In the genomic region with DNA sequence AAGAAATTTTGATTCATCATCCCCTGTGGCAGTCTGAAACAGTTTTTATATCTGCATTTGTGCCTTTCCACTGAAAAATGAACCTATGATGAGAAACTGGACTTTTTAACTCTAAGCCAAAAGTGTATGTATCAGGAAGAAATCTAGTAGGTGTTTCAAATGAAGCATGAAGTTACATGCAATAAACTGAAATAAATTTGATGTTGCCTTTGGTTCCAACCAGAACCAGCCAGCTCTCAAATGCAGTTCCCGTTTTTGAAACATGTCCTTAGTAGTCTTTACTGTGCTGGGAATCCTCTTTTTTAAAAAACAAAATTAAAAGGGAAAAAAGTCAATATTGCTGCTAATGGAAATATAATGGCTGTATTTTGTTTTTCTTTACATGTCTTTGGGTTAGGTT, we compare ENCODE assay signal across 20 cellular contexts.
"Had no signal": no experiment of that assay in that cellular context is flagged by ENCODE, and none has a peak within 500 bp of the region (broad histone marks: within the 10 kb centered on the region; RNA-seq: fewer than 3 reads in every experiment).

No MANE protein-coding gene starts in this region.

- DNase-seq: esophagus squamous epithelium; foreskin fibroblast; glutamatergic neuron; kidney; left cardiac atrium; left ventricle myocardium inferior; lower lobe of right lung; natural killer cell; occipital lobe; psoas muscle; retina; right lobe of liver; spleen; stimulated activated CD4-positive, alpha-beta T cell treated with anti-CD3 and anti-CD28 coated beads, Interleukin-15, amount 100 ng/mL, for 24 hours; stimulated activated CD4-positive, alpha-beta T cell treated with anti-CD3 and anti-CD28 coated beads, Interleukin-1b, Interleukin-23, amount 100 ng/mL, for 48 hours; stimulated activated CD4-positive, alpha-beta T cell treated with anti-CD3 and anti-CD28 coated beads, Interleukin-4, amount 100 ng/mL, for 24 hours; testis; transverse colon had no signal

- H2AFZ ChIP-seq: neural progenitor cell had no signal

- H3K4me2 ChIP-seq: neural progenitor cell had no signal

- H3K27ac ChIP-seq: esophagus squamous epithelium, gastroesophageal sphincter, left ventricle myocardium inferior, lower lobe of right lung, neural progenitor cell, psoas muscle, right lobe of liver, testis, transverse colon had no signal

- H3K4me1 ChIP-seq: left ventricle myocardium inferior, psoas muscle, right lobe of liver, testis had no signal

- H3K4me3 ChIP-seq: esophagus squamous epithelium, gastroesophageal sphincter, left ventricle myocardium inferior, lower lobe of right lung, neural progenitor cell, psoas muscle, right lobe of liver, spleen, testis, transverse colon had no signal

- H3K9me3 ChIP-seq: esophagus squamous epithelium, gastroesophageal sphincter, left ventricle myocardium inferior, lower lobe of right lung, psoas muscle, right lobe of liver, spleen, testis, transverse colon had no signal

- H3K36me3 ChIP-seq: neural progenitor cell, right lobe of liver, transverse colon had no signal

- H3K27me3 ChIP-seq: esophagus squamous epithelium, gastroesophageal sphincter, neural progenitor cell, right lobe of liver, spleen, testis, transverse colon had no signal
